ENCODE assay signal across 1 cellular context in the genomic region with DNA sequence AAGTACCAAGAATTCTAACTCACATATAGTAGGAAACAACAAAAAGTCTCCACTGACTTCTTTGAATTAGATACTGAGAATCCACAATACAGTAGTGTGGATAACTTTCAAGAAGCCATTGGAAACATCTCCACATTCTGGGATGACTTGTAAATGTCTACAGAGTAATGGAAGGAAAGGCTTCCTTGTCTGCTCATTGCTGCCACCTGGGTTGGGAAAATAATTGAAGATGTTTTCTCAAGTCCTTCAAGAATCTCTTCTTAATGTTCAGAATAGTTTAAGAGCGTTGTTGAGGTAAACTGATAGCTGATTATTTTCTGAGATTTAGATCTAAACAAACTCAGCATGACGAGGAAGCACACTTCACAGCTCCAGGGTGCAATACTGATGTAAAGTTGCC.
TF ChIP-seq lines count a peak whose summit lies in the region.

No MANE protein-coding gene starts in this region.

TF ChIP-seq in IMR-90, 13 proteins besides CTCF, POLR2A, EP300 and RAD21 (continued from another document):
- TF ChIP-seq FOS (IDR thresholded peaks at IDR 0.05; ENCODE audit: low read depth, low read length) (no peak), MAZ (IDR thresholded peaks at IDR 0.05; ENCODE audit: borderline replicate concordance, low read depth, low read length) (no peak), MAFK (IDR thresholded peaks at IDR 0.05; ENCODE audit: low read depth, low read length) (no peak), USF2 (IDR thresholded peaks at IDR 0.05; ENCODE audit: low read depth, low read length) (no peak), ELK1 (IDR thresholded peaks at IDR 0.05; ENCODE audit: borderline replicate concordance, low read depth, low read length) (no peak), CHD1 (IDR thresholded peaks at IDR 0.05; ENCODE audit: low read depth, low read length) (no peak), NFE2L2 (IDR thresholded peaks at IDR 0.05; ENCODE audit: low read depth, low read length) (no peak), RCOR1 (IDR thresholded peaks at IDR 0.05; ENCODE audit: insufficient replicate concordance, low read length) (no peak), MXI1 (IDR thresholded peaks at IDR 0.05; ENCODE audit: borderline replicate concordance, low read depth, low read length) (no peak), CEBPB (IDR thresholded peaks at IDR 0.05; ENCODE audit: low read depth, low read length) (no peak)
